28 cellular contexts compared by ENCODE assay signal in the genomic region with DNA sequence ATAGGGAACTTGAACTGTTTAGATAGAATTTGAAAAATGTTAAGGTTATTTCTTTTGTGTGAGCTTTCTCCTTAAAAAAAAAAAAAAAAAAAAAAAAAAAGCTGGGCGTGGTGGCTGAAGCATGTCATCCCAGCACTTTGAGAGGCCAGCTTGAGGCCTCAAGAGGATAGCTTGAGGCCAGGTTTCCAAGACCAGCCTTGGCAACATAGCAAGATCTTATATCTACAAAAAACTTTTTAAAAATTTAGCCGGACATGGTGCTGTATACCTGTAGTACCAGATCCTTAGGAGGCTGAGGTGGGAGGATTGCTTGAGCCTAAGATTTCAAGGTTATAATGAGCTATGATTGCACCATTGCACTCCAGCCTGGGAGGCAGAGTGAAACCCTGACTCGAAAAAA.
"Had no signal": no experiment of that assay in that cellular context is flagged by ENCODE, and none has a peak within 500 bp of the region (broad histone marks: within the 10 kb centered on the region; RNA-seq: fewer than 3 reads in every experiment).

No MANE protein-coding gene starts in this region.

- H3K9me3 ChIP-seq: ascending aorta, breast epithelium, colonic mucosa, gastrocnemius medialis, heart left ventricle had no signal

- H3K36me3 ChIP-seq: breast epithelium had no signal

- H3K4me3 ChIP-seq: ascending aorta, breast epithelium, cardiac muscle cell, colonic mucosa, gastrocnemius medialis, heart left ventricle had no signal

- H3K4me1 ChIP-seq: ascending aorta, breast epithelium, colonic mucosa, gastrocnemius medialis, heart left ventricle had no signal

- DNase-seq: activated CD4-positive, alpha-beta memory T cell treated with anti-CD3 and anti-CD28 coated beads, Interleukin-2, amount 10 ng/mL, durations not matched to agents 7 days and 5 days; activated CD4-positive, alpha-beta T cell treated with anti-CD3 and anti-CD28 coated beads for 1 hour; activated CD4-positive, alpha-beta T cell treated with anti-CD3 and anti-CD28 coated beads for 4 hours; activated CD4-positive, alpha-beta T cell treated with anti-CD3 and anti-CD28 coated beads, Interleukin-2, amount 10 ng/mL, durations not matched to agents 7 days and 5 days; activated CD4-positive, alpha-beta T cell treated with anti-CD3 and anti-CD28 coated beads, Interleukin-2, amount 50 U/mL, for 4 hours; activated CD8-positive, alpha-beta memory T cell treated with anti-CD3 and anti-CD28 coated beads, Interleukin-2, amount 50 U/mL, for 48 hours; activated gamma-delta T cell; activated naive CD4-positive, alpha-beta T cell; activated naive CD4-positive, alpha-beta T cell treated with anti-CD3 and anti-CD28 coated beads, Interleukin-2, amount 10 ng/mL, durations not matched to agents 7 days and 5 days; activated naive CD8-positive, alpha-beta T cell treated with anti-CD3 and anti-CD28 coated beads, Interleukin-2, amount 10 ng/mL, durations not matched to agents 7 days and 5 days; activated T-cell treated with anti-CD3 and anti-CD28 coated beads for 4 hours; activated T-cell treated with anti-CD3 and anti-CD28 coated beads, Interleukin-2, amount 50 U/mL, for 24 hours; activated T-cell treated with anti-CD3 and anti-CD28 coated beads, Interleukin-2, amount 50 U/mL, for 72 hours; central memory CD4-positive, alpha-beta T cell; cerebellar nuclear complex; colonic mucosa; effector CD8-positive, alpha-beta T cell; foreskin keratinocyte; gastrocnemius medialis; glutamatergic neuron; heart left ventricle; T-helper 17 cell; T1000 had no signal

- H3K27ac ChIP-seq: ascending aorta, breast epithelium, cardiac muscle cell, colonic mucosa, epithelial cell of prostate, foreskin keratinocyte, gastrocnemius medialis, heart left ventricle, VCaP had no signal

- H3K27me3 ChIP-seq: ascending aorta, breast epithelium, cardiac muscle cell, colonic mucosa, foreskin keratinocyte, gastrocnemius medialis, heart left ventricle had no signal
